8 cellular contexts compared by ENCODE assay signal in genomic region chr15:68559342-68560310, GRCh38. TPM values are rescaled to one million over a fixed set of nuclear protein-coding genes. Genes with fewer than 3 reads are reported as not detected.
A peak's percentile ranks its signal among the peaks of the same experiment; 100 is the strongest.
DNase-seq lines count a peak whose midpoint lies in the region; ATAC-seq, FAIRE-seq and TF ChIP-seq lines count a peak whose summit lies in the region.

No MANE protein-coding gene starts in this region.

- H2BK120ac ChIP-seq in H1 (replicated peaks; ENCODE audit: low read depth, low read length) (no peak overlapping the region), mesendoderm (ENCODE audit: low read depth, low read length) (no peak overlapping the region)

- CTCF ChIA-PET in H1 (lab: Charles Lee; ENCODE audit: partially characterized antibody), result interaction anchor here (0.6 to 5.4 kb wide), 39 partner anchors 9 to 365 kb away, joined by 3 to 101 read pairs (median 5); no protein-coding TSS in a partner anchor

- H3K4me1 ChIP-seq in H1 (replicated peaks in 1 of 4; ENCODE audit: control insufficient read depth in 3 of 4, insufficient read depth in 4 of 4, low read length in 3 of 4) (peaks cover 0 to 22% (median 16%) of the 10 kb centered on the region in 4 experiments; a peak in 6 of 7 replicates), mesendoderm (ENCODE audit: control insufficient read depth, low read depth, low read length) (peaks cover 7% of the 10 kb centered on the region)

- H3K4me2 ChIP-seq in H1 (ENCODE audit: insufficient read depth in 1 of 2, low read depth in 2 of 2, low read length in 2 of 2), result peak overlapping the region; percentile 90 to 96
- H3K4me2 ChIP-seq in mesendoderm (ENCODE audit: low read length), result peak overlapping the region; percentile 85

- no peaks in the 10 kb centered on the region for H3K9me3 ChIP-seq in H1 (ENCODE audit: insufficient read depth in 2 of 2, low read depth in 1 of 2, low read length in 1 of 2)

- peak; percentile 78 for DNase-seq in EH (ENCODE audit: low read depth)
- peak; percentile 57 for DNase-seq in NCI-H774 (lab: John Stamatoyannopoulos, UW)
- peak; percentile 28 to 34 for DNase-seq in activated CD8-positive, alpha-beta memory T cell treated with anti-CD3 and anti-CD28 coated beads for 4 hours (ENCODE audit: low read depth in 2 of 2)
- peak; percentile 80 to 95 for DNase-seq in H1 (ENCODE audit: low read depth in 1 of 2, low spot score in 2 of 2)
- peak; percentile 93 for DNase-seq in mesendoderm
- peak; percentile 36 for DNase-seq in stimulated activated CD8-positive, alpha-beta memory T cell treated with anti-CD3 and anti-CD28 coated beads, Interleukin-12 subunit alpha, Interleukin-12 subunit beta, amount 100 ng/mL, for 24 hours (ENCODE audit: extremely low read depth)

- 0 out of 2 replicates have a peak overlapping the region, but pooled peaks have one; percentile 52 for H2BK12ac ChIP-seq in H1 (ENCODE audit: low read depth, low read length)

- H3K56ac ChIP-seq in H1 (replicated peaks; ENCODE audit: insufficient read length, low read depth, low read length) (peak overlapping the region; percentile 43), mesendoderm (ENCODE audit: low read length) (peak overlapping the region; percentile 89)

- peak; percentile 60 for ATAC-seq in HG03025 (IDR thresholded peaks at IDR 0.05; ENCODE audit: low FRiP score, unreplicated experiment)
- no peak for ATAC-seq in HG03442 (IDR thresholded peaks at IDR 0.05; ENCODE audit: unreplicated experiment)

- H2BK5ac ChIP-seq in H1 (ENCODE audit: low read depth, low read length) (peak overlapping the region; percentile 75; the same call in 1 of the 2 replicates), mesendoderm (ENCODE audit: low read length) (peak overlapping the region; percentile 31)

- H3K9ac ChIP-seq in H1 (replicated peaks in 1 of 4; ENCODE audit: extremely low read depth in 1 of 4, low read depth in 3 of 4, low read length in 3 of 4), result peak overlapping the region in 2 of 4 experiments; percentile 34 to 39; a peak in 2 of 7 replicates
- H3K9ac ChIP-seq in mesendoderm (ENCODE audit: low read length), result peak overlapping the region; percentile 71

- TF ChIP-seq POLR2A in H1 (IDR thresholded peaks at IDR 0.05; ENCODE audit: control extremely low read depth in 1 of 2, low read depth in 2 of 2, low read length in 2 of 2), result peak in 1 of 2 experiments; percentile 41; a peak in 1 of 3 replicates

- no peak overlapping the region for H3K14ac ChIP-seq in H1 (ENCODE audit: insufficient read length)

- POLR2A ChIA-PET in H1 (lab: Charles Lee; ENCODE audit: partially characterized antibody), result interaction anchor here (1.1 to 4.3 kb wide), 4 partner anchors 12 to 253 kb away, joined by 3 to 31 read pairs (median 4); no protein-coding TSS in a partner anchor

- H3K4ac ChIP-seq in H1 (replicated peaks; ENCODE audit: insufficient read length, low read depth, low read length), result no peak overlapping the region
- H3K4ac ChIP-seq in mesendoderm (ENCODE audit: low read depth, low read length), result no peak overlapping the region

- TF ChIP-seq CTCF in H1 (IDR thresholded peaks at IDR 0.05; ENCODE audit: control extremely low read depth in 1 of 3, insufficient read depth in 1 of 3, low read depth in 1 of 3, low read length in 3 of 3), result peak; percentile 86 to 93 (median 90)

- H4K5ac ChIP-seq in H1 (ENCODE audit: insufficient read length, low read depth, low read length) (peak overlapping the region; percentile 15), mesendoderm (ENCODE audit: low read length) (no peak overlapping the region)

- peak; percentile 78 to 86 for TF ChIP-seq RAD21 in H1 (IDR thresholded peaks at IDR 0.05 in 1 of 2, conservative IDR thresholded peaks at IDR 0.05 in 1 of 2; ENCODE audit: low read depth in 2 of 2, low read length in 2 of 2)

- H3K79me2 ChIP-seq in H1 (ENCODE audit: control insufficient read depth in 1 of 2, insufficient read depth in 2 of 2, low read length in 2 of 2), result no peaks in the 10 kb centered on the region
- no peaks in the 10 kb centered on the region for H3K79me2 ChIP-seq in mesendoderm (ENCODE audit: control insufficient read depth, insufficient read depth, low read length)

- H3K27me3 ChIP-seq in H1 (replicated peaks in 1 of 4; ENCODE audit: control insufficient read depth in 3 of 4, extremely low read depth in 1 of 4, insufficient read depth in 3 of 4, low read length in 3 of 4) (peaks cover 0 to 7% (median 4%) of the 10 kb centered on the region in 4 experiments; a peak in 3 of 7 replicates), mesendoderm (ENCODE audit: insufficient read depth, low read length, poor library complexity) (no peaks in the 10 kb centered on the region)

- H3K36me3 ChIP-seq in H1 (ENCODE audit: control insufficient read depth in 2 of 4, insufficient read depth in 4 of 4, low read length in 3 of 4) (no peaks in the 10 kb centered on the region), mesendoderm (ENCODE audit: control insufficient read depth, insufficient read depth, low read length) (no peaks in the 10 kb centered on the region)

- H4K8ac ChIP-seq in H1 (ENCODE audit: extremely low read depth, insufficient read depth, low read length) (no peak overlapping the region), mesendoderm (ENCODE audit: low read depth, low read length) (no peak overlapping the region)

- H4K91ac ChIP-seq in H1 (replicated peaks; ENCODE audit: insufficient read length, low read length), result no peak overlapping the region

- H2BK15ac ChIP-seq in H1 (ENCODE audit: low read length) (peak overlapping the region; percentile 40; the same call in 1 of the 2 replicates), mesendoderm (replicated peaks; ENCODE audit: low read depth) (no peak overlapping the region)

- 2% methylated on average over 53 of the region's 54 CpGs; no CpG with 5 or more reads in 1 of the 2 experiments for WGBS in H1 (ENCODE audit: extremely low coverage in 1 of 2, insufficient coverage in 1 of 2, insufficient read length in 1 of 2, insufficient replicate concordance in 2 of 2, low coverage in 1 of 2, low lambda C conversion rate in 2 of 2, missing lambda C conversion rate in 1 of 2), 2 experiments
- WGBS in mesendoderm (ENCODE audit: extremely low coverage, insufficient coverage, low lambda C conversion rate), result no CpG with 5 or more reads among the region's 54 CpGs

- H4K20me1 ChIP-seq in H1 (replicated peaks in 1 of 2; ENCODE audit: control insufficient read depth in 1 of 2, insufficient read depth in 2 of 2, low read length in 2 of 2), result no peaks in the 10 kb centered on the region

- peak overlapping the region; percentile 80 for H2AFZ ChIP-seq in H1 (ENCODE audit: low read length)

- H3K23me2 ChIP-seq in H1 (ENCODE audit: low read depth, low read length), result peaks cover 8% of the 10 kb centered on the region; the same call in 1 of the 2 replicates

- H3K4me3 ChIP-seq in H1 (ENCODE audit: extremely low read depth in 1 of 4, insufficient read depth in 2 of 4, low read depth in 3 of 4, low read length in 4 of 4) (peak overlapping the region; percentile 36 to 68 (median 52)), mesendoderm (ENCODE audit: low read length) (peak overlapping the region; percentile 22)

- H3K79me1 ChIP-seq in H1 (ENCODE audit: low read depth, low read length) (no peaks in the 10 kb centered on the region), mesendoderm (ENCODE audit: low read length) (peaks cover 3% of the 10 kb centered on the region)

- no peak for TF ChIP-seq EP300 in H1 (IDR thresholded peaks at IDR 0.05; ENCODE audit: borderline replicate concordance in 1 of 2, low read depth in 2 of 2, low read length in 2 of 2)

- H3K23ac ChIP-seq in H1 (ENCODE audit: insufficient read length) (no peak overlapping the region), mesendoderm (ENCODE audit: low read length) (no peak overlapping the region)

- 0 out of 2 replicates have a peak overlapping the region, but pooled peaks have one; percentile 34 for H2BK20ac ChIP-seq in H1 (ENCODE audit: low read length)

- H3K27ac ChIP-seq in H1 (ENCODE audit: low read depth, low read length) (no peak overlapping the region), mesendoderm (ENCODE audit: low read depth, low read length) (peak overlapping the region; percentile 13)

- FAIRE-seq in H1 (lab: Jason Lieb, UNC), result no peak

- H3K18ac ChIP-seq in H1 (ENCODE audit: extremely low read depth, low read length), result peak overlapping the region; percentile 68
- H3K18ac ChIP-seq in mesendoderm (ENCODE audit: low read length), result peak overlapping the region; percentile 18

- H2AK5ac ChIP-seq in H1 (ENCODE audit: low read depth, low read length), result no peak overlapping the region
- no peak overlapping the region for H2AK5ac ChIP-seq in mesendoderm (ENCODE audit: low read length)

TF ChIP-seq in H1, 55 proteins besides CTCF, POLR2A, EP300 and RAD21 (continues in another document):
- TF ChIP-seq BRCA1 (IDR thresholded peaks at IDR 0.05; ENCODE audit: low read depth, low read length) (no peak), EZH2 (IDR thresholded peaks at IDR 0.05; ENCODE audit: low read depth, low read length, severe bottlenecking) (peak; percentile 24), MAX (IDR thresholded peaks at IDR 0.05) (peak; percentile 97), BCL11A (IDR thresholded peaks at IDR 0.05; ENCODE audit: low read depth in 2 of 2, low read length in 2 of 2) (no peak), E2F6 (IDR thresholded peaks at IDR 0.05) (peak; percentile 89)

RNA-seq across cellular contexts. Expression of gene CORO2B, which starts 19.2 kb away (rescaled TPM):
- 3.4 and 4.7 TPM in 2 replicates for total RNA-seq in H1 (2021; fragmentation: NEBNext Ultra II Directional; extraction: Animal tissue kit (Norgen Biotek cat#: 25700))
- 6.1 and 6.7 TPM in 2 replicates for polyA plus RNA-seq in H1 (2011; rRNA removed)
- polyA plus RNA-seq in H1 (2011; cell fraction: cytosol; rRNA removed), result 3.5 TPM
- polyA plus RNA-seq in H1 (2011; cell fraction: nucleus; rRNA removed), result 5.4 TPM
- 3.8 to 5.5 TPM (median 4.8 TPM) in 4 replicates for polyA plus RNA-seq in H1 (2012, experiment 1 of 2)
- polyA plus RNA-seq in H1 (2012, experiment 2 of 2), result 3.7 TPM
- polyA plus RNA-seq in H1 (2013, experiment 1 of 2), result 2.4 TPM
- 2.2 TPM for polyA plus RNA-seq in H1 (2013, experiment 2 of 2)
- 4.0 TPM in 2 replicates for polyA minus RNA-seq in H1 (2011; rRNA and poly(A)+ RNA removed)
- polyA minus RNA-seq in H1 (2011; cell fraction: cytosol; rRNA and poly(A)+ RNA removed), result 2.9 TPM
- polyA minus RNA-seq in H1 (2011; cell fraction: nucleus; rRNA and poly(A)+ RNA removed), result 2.2 TPM
- polyA plus RNA-seq in mesendoderm (2013, experiment 1 of 2), result 1.9 TPM
- 1.8 TPM for polyA plus RNA-seq in mesendoderm (2013, experiment 2 of 2)

Comparison
In these comparisons a context has a peak if more than half of its experiments do, and no peak if none do; other contexts are left out.
1. DNase-seq: peak in every context shown above with its lines; median percentile 93 in mesendoderm; 88 in H1; 78 in EH; 57 in NCI-H774; 36 in stimulated activated CD8-positive, alpha-beta memory T cell treated with anti-CD3 and anti-CD28 coated beads, Interleukin-12 subunit alpha, Interleukin-12 subunit beta, amount 100 ng/mL, for 24 hours; 31 in activated CD8-positive, alpha-beta memory T cell treated with anti-CD3 and anti-CD28 coated beads for 4 hours.